ENCODE assay signal across 19 cellular contexts in genomic region chr10:4068255-4069028, GRCh38.
DNase-seq lines count a peak whose midpoint lies in the region; FAIRE-seq and TF ChIP-seq lines count a peak whose summit lies in the region.
"Had no signal": no experiment of that assay in that cellular context is flagged by ENCODE, and none has a peak within 500 bp of the region (broad histone marks: within the 10 kb centered on the region; RNA-seq: fewer than 3 reads in every experiment).

No MANE protein-coding gene starts in this region.

- no peaks in the 10 kb centered on the region for H3K9me2 ChIP-seq in GM23248 (ENCODE audit: insufficient read depth)

- no peaks in the 10 kb centered on the region for H3K36me3 ChIP-seq in GM23248 (ENCODE audit: low read depth)
- no peaks in the 10 kb centered on the region for H3K36me3 ChIP-seq in spleen
- H3K36me3 ChIP-seq: stomach, uterus, WERI-Rb-1 had no signal

- H3K4me3 ChIP-seq in GM23248 (no peak overlapping the region), spleen (no peak overlapping the region)
- H3K4me3 ChIP-seq: coronary artery, stomach, uterus had no signal

- peak overlapping the region; percentile 69 for H3K4me2 ChIP-seq in GM23248 (ENCODE audit: unreplicated experiment)

- H3K27ac ChIP-seq in GM23248, result peak overlapping the region; percentile 54
- H3K27ac ChIP-seq in epithelial cell of prostate, result peak overlapping the region; percentile 62
- H3K27ac ChIP-seq in spleen, result peak overlapping the region in 5 of 8 donors; percentile 28 to 68 (median 61)
- H3K27ac ChIP-seq: parathyroid adenoma, uterus, WERI-Rb-1 had no signal

- DNase-seq in GM23248 (peak; percentile 79), NCI-H69 (lab: John Stamatoyannopoulos, UW) (peak; percentile 2), epithelial cell of prostate (ENCODE audit: low read depth, low spot score) (no peak), spleen (no peak), iPS-NIHi7 (ENCODE audit: extremely low spot score) (no peak), inferior parietal cortex (ENCODE audit: extremely low spot score) (no peak), frontal cortex (ENCODE audit: low spot score in 2 of 2) (no peak)
- DNase-seq: activated naive CD4-positive, alpha-beta T cell treated with anti-CD3 and anti-CD28 coated beads, Interleukin-2, amount 50 U/mL, for 16 hours; activated T-cell treated with anti-CD3 and anti-CD28 coated beads, Interleukin-2, amount 50 U/mL, for 4 hours; natural killer cell; Right ventricle myocardium superior; stomach; T-cell; uterus; WERI-Rb-1 had no signal

- peaks cover 43% of the 10 kb centered on the region for H3F3A ChIP-seq in GM23248 (ENCODE audit: insufficient read depth)

- no peak for TF ChIP-seq CTCF in spleen (IDR thresholded peaks at IDR 0.05 in 8 of 11, conservative IDR thresholded peaks at IDR 0.05 in 3 of 11)

- peak overlapping the region; percentile 33; the same call in 1 of the 2 replicates for H3K9ac ChIP-seq in GM23248
- H3K9ac ChIP-seq: parathyroid adenoma had no signal

- 29% methylated on average over 8 of the region's 8 CpGs for WGBS in GM23248 (ENCODE audit: low coverage in 1 of 2, low lambda C conversion rate in 2 of 2, missing lambda C conversion rate in 2 of 2), 2 experiments
- 74 to 83% (median 75%) methylated on average over 8 of the region's 8 CpGs for WGBS in spleen, 5 donors

- H3K4me1 ChIP-seq in GM23248 (ENCODE audit: insufficient read depth), result peaks cover 48% of the 10 kb centered on the region
- peaks cover 9 to 39% (median 14%) of the 10 kb centered on the region in 6 donors for H3K4me1 ChIP-seq in spleen
- H3K4me1 ChIP-seq: parathyroid adenoma, uterus had no signal

- TF ChIP-seq POLR2A in spleen (IDR thresholded peaks at IDR 0.05), result no peak

- in situ Hi-C loops in GM23248 (cut with MboI), result no loop called here

- intact Hi-C loops in spleen (cut with DNase I; ENCODE audit: low total_unique reads), result no loop called here

- H3K9me3 ChIP-seq in GM23248 (ENCODE audit: low read depth), result no peaks in the 10 kb centered on the region
- no peaks in the 10 kb centered on the region for H3K9me3 ChIP-seq in spleen
- H3K9me3 ChIP-seq: stomach, uterus had no signal

- H2AFZ ChIP-seq in GM23248, result peak overlapping the region; percentile 47
- H2AFZ ChIP-seq: parathyroid adenoma had no signal

- H3K27me3 ChIP-seq in GM23248 (replicated peaks; ENCODE audit: insufficient read depth) (no peaks in the 10 kb centered on the region), spleen (replicated peaks in 1 of 7) (no peaks in the 10 kb centered on the region)
- H3K27me3 ChIP-seq: stomach, uterus had no signal

- H4K20me1 ChIP-seq in GM23248 (ENCODE audit: insufficient read depth), result no peaks in the 10 kb centered on the region

- FAIRE-seq in frontal cortex (lab: Jason Lieb, UNC), result no peak
- FAIRE-seq: D721Med, GM12891 had no signal

- H3K79me2 ChIP-seq in GM23248 (ENCODE audit: insufficient read depth), result no peaks in the 10 kb centered on the region
- H3K79me2 ChIP-seq: parathyroid adenoma had no signal

Comparison
In these comparisons a context has a peak if more than half of its experiments do, and no peak if none do; other contexts are left out.
1. DNase-seq: peak in GM23248 (single experiment) and NCI-H69 (single experiment); none in epithelial cell of prostate (single experiment), spleen (single experiment), iPS-NIHi7 (single experiment), inferior parietal cortex (single experiment) and frontal cortex (0 of 2).
2. Peak in every context shown above with its lines, with median percentiles within 50 percentile points of each other: H3K27ac ChIP-seq.